1 cellular context compared by ENCODE assay signal in the genomic region with DNA sequence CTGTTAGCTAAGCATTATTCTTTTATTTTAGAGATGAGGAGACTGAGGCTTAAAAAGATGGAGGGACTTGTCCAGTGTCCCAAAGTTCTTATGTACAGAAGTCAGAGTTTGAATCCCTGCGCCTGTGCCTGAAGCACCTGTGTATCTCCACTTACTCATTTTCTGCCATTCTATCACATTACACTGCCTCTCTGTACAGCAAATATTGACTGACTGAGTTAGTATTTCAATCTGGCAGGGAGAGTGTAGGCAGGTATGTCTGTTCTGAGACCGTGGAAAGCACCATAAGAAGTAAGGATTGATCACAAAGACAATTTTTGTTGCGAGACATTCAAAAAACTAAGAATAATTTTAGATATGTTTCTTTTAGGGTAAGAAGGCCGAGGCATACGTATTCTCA.
TF ChIP-seq lines count a peak whose summit lies in the region.

No MANE protein-coding gene starts in this region.

TF ChIP-seq in IMR-90, 13 proteins besides CTCF, POLR2A, EP300 and RAD21 (continued from another document):
- TF ChIP-seq, protein P1, sequence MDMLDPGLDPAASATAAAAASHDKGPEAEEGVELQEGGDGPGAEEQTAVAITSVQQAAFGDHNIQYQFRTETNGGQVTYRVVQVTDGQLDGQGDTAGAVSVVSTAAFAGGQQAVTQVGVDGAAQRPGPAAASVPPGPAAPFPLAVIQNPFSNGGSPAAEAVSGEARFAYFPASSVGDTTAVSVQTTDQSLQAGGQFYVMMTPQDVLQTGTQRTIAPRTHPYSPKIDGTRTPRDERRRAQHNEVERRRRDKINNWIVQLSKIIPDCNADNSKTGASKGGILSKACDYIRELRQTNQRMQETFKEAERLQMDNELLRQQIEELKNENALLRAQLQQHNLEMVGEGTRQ (IDR thresholded peaks at IDR 0.05; ENCODE audit: low read depth, low read length), result no peak
- TF ChIP-seq RCOR1 (IDR thresholded peaks at IDR 0.05; ENCODE audit: insufficient replicate concordance, low read length) (no peak), MAZ (IDR thresholded peaks at IDR 0.05; ENCODE audit: borderline replicate concordance, low read depth, low read length) (no peak)
